8 cellular contexts compared by ENCODE assay signal in the genomic region with DNA sequence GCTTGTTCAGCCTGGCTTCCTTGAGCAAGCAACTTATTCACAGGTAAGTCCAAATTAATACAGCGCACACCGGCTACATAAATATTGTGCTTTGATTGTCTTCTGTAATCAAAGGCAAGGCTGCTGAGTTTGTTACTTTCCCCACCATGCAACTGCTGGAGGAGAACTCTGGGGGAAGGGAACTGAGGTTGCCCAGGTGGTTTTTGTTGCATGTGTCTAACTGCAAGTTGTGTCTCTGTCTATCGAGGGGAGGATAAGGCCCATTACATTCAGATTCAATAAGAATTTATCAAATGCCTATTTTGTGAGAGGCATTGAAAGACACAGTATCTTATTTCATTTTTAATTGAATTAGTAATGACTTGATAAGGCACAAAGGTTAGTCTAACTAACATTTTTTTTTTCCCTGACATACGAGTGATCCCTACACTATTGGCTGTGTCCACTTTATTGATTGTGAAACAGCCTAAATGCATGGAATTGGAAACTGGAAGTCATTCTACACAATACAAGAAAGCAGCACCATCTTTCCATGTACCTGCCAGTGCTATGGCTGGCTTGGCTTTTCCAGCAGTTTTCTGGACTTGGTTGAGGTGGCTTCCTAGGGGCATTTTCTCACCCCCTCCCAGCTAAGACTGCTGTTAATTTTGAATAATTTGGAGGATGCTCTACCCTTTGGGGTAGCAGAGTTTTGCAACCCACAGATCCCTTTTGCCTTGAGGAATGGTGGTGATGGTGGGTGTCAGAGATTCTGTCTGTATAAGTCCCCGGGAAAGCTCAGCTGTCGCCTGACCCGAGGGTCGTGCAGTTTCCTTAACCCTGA. TPM values are rescaled to one million over a fixed set of nuclear protein-coding genes. Genes with fewer than 3 reads are reported as not detected.
DNase-seq lines count a peak whose midpoint lies in the region; ATAC-seq, FAIRE-seq and TF ChIP-seq lines count a peak whose summit lies in the region.

No MANE protein-coding gene starts in this region.

- H3K4me1 Mint-ChIP-seq in glutamatergic neuron (ENCODE audit: low read depth, unreplicated experiment): peaks cover 5% of the 10 kb centered on the region

- H3K27me3 Mint-ChIP-seq in glutamatergic neuron (ENCODE audit: unreplicated experiment): peaks cover 8% of the 10 kb centered on the region

- H3K4me2 ChIP-seq in skeletal muscle satellite cell (ENCODE audit: low read length): peak overlapping the region; percentile 87

- peaks cover 4% of the 10 kb centered on the region for H3K9me3 Mint-ChIP-seq in glutamatergic neuron (ENCODE audit: unreplicated experiment)

- H3K4me3 ChIP-seq in HAP-1 (peak overlapping the region; percentile 57), WI38 (ENCODE audit: low read depth, low read length) (peak overlapping the region; percentile 76), skeletal muscle satellite cell (ENCODE audit: low read length) (peak overlapping the region; percentile 83)

- H3K9me3 ChIP-seq in HAP-1 (no peaks in the 10 kb centered on the region), skeletal muscle satellite cell (replicated peaks; ENCODE audit: low read length) (no peaks in the 10 kb centered on the region)

- in situ Hi-C loops in HAP-1 (cut with MboI; ENCODE audit: low sequenced_read_pairs): no loop called here

- no peaks in the 10 kb centered on the region for H3K36me3 Mint-ChIP-seq in glutamatergic neuron (ENCODE audit: unreplicated experiment)

- no peaks in the 10 kb centered on the region for H3K27me3 ChIP-seq in HAP-1 (ENCODE audit: low read depth)
- no peaks in the 10 kb centered on the region for H3K27me3 ChIP-seq in skeletal muscle satellite cell (ENCODE audit: control insufficient read depth, insufficient read depth, low read length)

- ATAC-seq in GM18861 (IDR thresholded peaks at IDR 0.05; ENCODE audit: unreplicated experiment): no peak

- TF ChIP-seq CTCF in WI38 (IDR thresholded peaks at IDR 0.05; ENCODE audit: low read depth, low read length) (no peak), glutamatergic neuron (IDR thresholded peaks at IDR 0.05; ENCODE audit: partially characterized antibody, unreplicated experiment) (no peak), D721Med (IDR thresholded peaks at IDR 0.05; ENCODE audit: insufficient read depth, missing control alignments) (no peak)

- DNase-seq in HAP-1 (ENCODE audit: low spot score in 2 of 2): no peak
- DNase-seq in glutamatergic neuron: no peak
- DNase-seq in midbrain (lab: John Stamatoyannopoulos, UW): no peak
- no peak for DNase-seq in D721Med (ENCODE audit: insufficient read length, low spot score)
- no peak for DNase-seq in SKM-1 (lab: John Stamatoyannopoulos, UW; ENCODE audit: unreplicated experiment)

- H3K4me1 ChIP-seq in HAP-1 (peaks cover 5% of the 10 kb centered on the region), skeletal muscle satellite cell (ENCODE audit: control insufficient read depth, insufficient read depth, low read length) (peaks cover 31% of the 10 kb centered on the region)

- peak overlapping the region; percentile 66 for H3K27ac Mint-ChIP-seq in glutamatergic neuron (ENCODE audit: unreplicated experiment)

- FAIRE-seq in D721Med (lab: Jason Lieb, UNC): no peak

- no peaks in the 10 kb centered on the region for H3K36me3 ChIP-seq in HAP-1 (replicated peaks)
- H3K36me3 ChIP-seq in skeletal muscle satellite cell (ENCODE audit: insufficient read depth, low read length): no peaks in the 10 kb centered on the region

- H3K4me3 Mint-ChIP-seq in glutamatergic neuron (ENCODE audit: unreplicated experiment): peak overlapping the region; percentile 94

- H3K9ac ChIP-seq in skeletal muscle satellite cell (ENCODE audit: low read depth, low read length): peak overlapping the region; percentile 82

RNA-seq across cellular contexts. Expression of gene CHST11, which starts 0.9 kb away (rescaled TPM):
- 11.5 TPM for total RNA-seq in glutamatergic neuron (ENCODE audit: unreplicated experiment)
- 17.3 and 18.3 TPM in 2 replicates for total RNA-seq in skeletal muscle satellite cell (2012; rRNA removed)
